Comparison of ENCODE assay signal across 3 cellular contexts in the genomic region with DNA sequence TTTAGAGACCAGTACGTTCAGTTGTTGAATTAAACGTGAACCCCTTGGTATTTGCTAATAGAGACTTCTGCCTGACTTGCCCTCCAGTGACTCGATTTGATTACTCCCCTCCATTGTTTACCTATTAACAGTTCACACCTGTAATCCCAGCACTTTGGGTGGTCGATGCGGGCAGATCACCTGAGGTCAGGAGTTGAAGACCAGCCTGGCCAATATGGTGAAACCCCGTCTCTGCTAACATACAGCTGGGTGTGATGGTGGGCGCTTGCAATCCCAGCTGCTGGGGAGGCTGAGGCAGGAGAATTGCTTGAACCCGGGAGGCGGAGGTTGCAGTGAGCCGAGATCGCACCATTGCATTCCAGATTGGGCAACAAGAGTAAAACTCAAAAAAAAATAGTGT.
TF ChIP-seq lines count a peak whose summit lies in the region.

No MANE protein-coding gene starts in this region.

TF ChIP-seq in HEK293, 187 proteins besides CTCF, POLR2A, EP300 and RAD21:
- TF ChIP-seq ZNF18 (tag by site-specific recombination; IDR thresholded peaks at IDR 0.05) = peak; percentile 73

TF ChIP-seq in K562, 482 proteins besides CTCF, POLR2A, EP300 and RAD21:
- TF ChIP-seq RBFOX2 (IDR thresholded peaks at IDR 0.05; ENCODE audit: low read depth, low read length) = 0 out of 2 replicates have a peak, but pooled peaks have one; percentile 48
- 0 out of 4 replicates have a peak, but pooled peaks of 1 of the 2 experiments have one; percentile 49 for TF ChIP-seq BCLAF1 (IDR thresholded peaks at IDR 0.05; ENCODE audit: borderline replicate concordance in 1 of 2, control insufficient read depth in 1 of 2, low read depth in 2 of 2, low read length in 1 of 2)

TF ChIP-seq in HepG2, 621 proteins besides CTCF, POLR2A, EP300 and RAD21:
- TF ChIP-seq POLR2AphosphoS5 (IDR thresholded peaks at IDR 0.05; ENCODE audit: low read depth, low read length) = peak; percentile 27; the same call in 1 of the 2 replicates
